22 cellular contexts compared by ENCODE assay signal in the genomic region with DNA sequence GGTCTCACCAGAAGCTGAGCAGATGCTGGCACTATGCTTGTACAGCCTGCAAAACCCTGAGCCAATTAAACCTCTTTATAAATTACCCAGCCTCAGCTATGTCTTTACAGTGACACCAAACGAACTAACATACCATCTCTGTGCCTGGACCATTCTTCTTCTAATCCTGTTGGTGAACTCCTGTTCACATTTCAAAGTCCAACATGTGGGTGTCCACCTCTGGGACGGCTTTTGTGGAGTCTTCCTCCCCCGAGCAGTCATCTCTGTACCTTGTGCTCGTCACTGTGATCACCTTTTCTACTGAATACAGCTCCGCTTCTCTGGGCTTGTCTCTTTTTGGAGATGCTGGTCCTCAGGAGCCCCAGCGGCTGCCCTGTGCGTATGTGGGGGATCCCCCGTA.
"Had no signal": no experiment of that assay in that cellular context is flagged by ENCODE, and none has a peak within 500 bp of the region (broad histone marks: within the 10 kb centered on the region; RNA-seq: fewer than 3 reads in every experiment).

No MANE protein-coding gene starts in this region.

- H3K9ac ChIP-seq: KMS-11 had no signal

- H3K27me3 ChIP-seq: SJSA1 had no signal

- DNase-seq: IMR-90, Kasumi-1, MM.1S, NCI-H1092 treated with DMSO at 0.1 percent for 48 hours, NCI-H1436, NCI-H187, NCI-H2029, NCI-H2081 treated with DMSO at 0.1 percent for 48 hours, NCI-H2171, NCI-H226, NCI-H446, NCI-H510A, NCI-H524 treated with DMSO at 0.1 percent for 48 hours, NCI-H69, NCI-H774, Right ventricle myocardium superior, RPMI8226, SIG-M5 had no signal

- H3K4me2 ChIP-seq: KMS-11 had no signal

- H3K4me1 ChIP-seq: SJSA1 had no signal

- H3K4me3 ChIP-seq: SJSA1, SK-N-MC had no signal

- H3K36me3 ChIP-seq: SJSA1 had no signal

- H3K27ac ChIP-seq: KMS-11, SJSA1, SK-N-MC had no signal

- H3K9me3 ChIP-seq: SJSA1 had no signal

- FAIRE-seq: RCC 7860 had no signal
